In genomic region chr12:48980953-48981756, GRCh38 we compare ENCODE assay signal across 8 cellular contexts. TPM values are rescaled to one million over a fixed set of nuclear protein-coding genes. Genes with fewer than 3 reads are reported as not detected.
DNase-seq lines count a peak whose midpoint lies in the region; ATAC-seq and TF ChIP-seq lines count a peak whose summit lies in the region.

No MANE protein-coding gene starts in this region.

- H3K27me3 ChIP-seq in ectodermal cell (ENCODE audit: control insufficient read depth, insufficient read depth, low read length, poor library complexity, severe bottlenecking) = peaks cover 98% of the 10 kb centered on the region

- ATAC-seq in GM19395 (IDR thresholded peaks at IDR 0.05; ENCODE audit: unreplicated experiment) (no peak), GM19397 (IDR thresholded peaks at IDR 0.05; ENCODE audit: unreplicated experiment) (no peak)

- H3K4me1 ChIP-seq in ectodermal cell (ENCODE audit: control insufficient read depth, insufficient read depth, low read length) = peaks cover 57% of the 10 kb centered on the region

- no peaks in the 10 kb centered on the region for H3K9me3 ChIP-seq in ectodermal cell (ENCODE audit: control insufficient read depth, low read length)

- peak overlapping the region; percentile 57 for H3K4me3 ChIP-seq in ectodermal cell (ENCODE audit: insufficient read depth, low read depth, low read length)

- peaks cover 100% of the 10 kb centered on the region for H3K27me3 Mint-ChIP-seq in nephron progenitor cell (ENCODE audit: low read depth, poor library complexity)

- H3K4me1 Mint-ChIP-seq in nephron progenitor cell = peaks cover 69% of the 10 kb centered on the region

- H3K36me3 Mint-ChIP-seq in nephron progenitor cell (ENCODE audit: low read depth) = no peaks in the 10 kb centered on the region

- TF ChIP-seq CTCF in GM12874 (IDR thresholded peaks at IDR 0.05; ENCODE audit: insufficient read depth, low read depth, low read length) = 0 out of 2 replicates have a peak, but pooled peaks have one; percentile 17
- peak; percentile 11 for TF ChIP-seq CTCF in nephron progenitor cell (IDR thresholded peaks at IDR 0.05)

- H3K36me3 ChIP-seq in ectodermal cell (ENCODE audit: control insufficient read depth, insufficient read depth, low read length) = peaks cover 6% of the 10 kb centered on the region

- peak overlapping the region; percentile 76 for H3K4me3 Mint-ChIP-seq in nephron progenitor cell

- no peak overlapping the region for H3K27ac ChIP-seq in ectodermal cell (ENCODE audit: insufficient read depth, low read depth, low read length, poor library complexity, severe bottlenecking)

- peaks cover 7% of the 10 kb centered on the region for H3K9me3 Mint-ChIP-seq in nephron progenitor cell

- DNase-seq in T-helper 2 cell (peak in 3 of 5 experiments; percentile 55 to 84 (median 66)), nephron progenitor cell (no peak), AG20443 (ENCODE audit: low spot score) (no peak), Kasumi-1 (lab: John Stamatoyannopoulos, UW) (no peak)

- 6 to 7% methylated on average over 91 of the region's 91 CpGs for WGBS in ectodermal cell, 2 experiments

- H3K27ac Mint-ChIP-seq in nephron progenitor cell = no peak overlapping the region

RNA-seq across cellular contexts. Expression of gene WNT1, which starts 3.0 kb away (rescaled TPM):
- polyA plus RNA-seq in ectodermal cell (2013, experiment 1 of 4) = 98.6 TPM
- polyA plus RNA-seq in ectodermal cell (2013, experiment 2 of 4) = 111 TPM
- polyA plus RNA-seq in ectodermal cell (2013, experiment 3 of 4) = 122 TPM
- 116 TPM for polyA plus RNA-seq in ectodermal cell (2013, experiment 4 of 4)

RNA-seq across cellular contexts. Expression of gene WNT10B, which starts 9.6 kb away (rescaled TPM):
- 31.1 TPM for polyA plus RNA-seq in ectodermal cell (2013, experiment 1 of 4)
- 28.7 TPM for polyA plus RNA-seq in ectodermal cell (2013, experiment 2 of 4)
- 25.6 TPM for polyA plus RNA-seq in ectodermal cell (2013, experiment 3 of 4)
- polyA plus RNA-seq in ectodermal cell (2013, experiment 4 of 4) = 26.8 TPM

RNA-seq across cellular contexts. Expression of gene DDN, which starts 18.0 kb away (rescaled TPM):
- 5.3 TPM for polyA plus RNA-seq in ectodermal cell (2013, experiment 1 of 4)
- polyA plus RNA-seq in ectodermal cell (2013, experiment 2 of 4) = 5.0 TPM
- polyA plus RNA-seq in ectodermal cell (2013, experiment 3 of 4) = 3.9 TPM
- polyA plus RNA-seq in ectodermal cell (2013, experiment 4 of 4) = 4.0 TPM

RNA-seq across cellular contexts. Expression of gene ARF3, which starts 23.9 kb away (rescaled TPM):
- 277 TPM for polyA plus RNA-seq in ectodermal cell (2013, experiment 1 of 4)
- 276 TPM for polyA plus RNA-seq in ectodermal cell (2013, experiment 2 of 4)
- polyA plus RNA-seq in ectodermal cell (2013, experiment 3 of 4) = 131 TPM
- 157 TPM for polyA plus RNA-seq in ectodermal cell (2013, experiment 4 of 4)

RNA-seq across cellular contexts. Expression of gene PRKAG1, which starts 37.4 kb away (rescaled TPM):
- 39.1 TPM for polyA plus RNA-seq in ectodermal cell (2013, experiment 1 of 4)
- 42.3 TPM for polyA plus RNA-seq in ectodermal cell (2013, experiment 2 of 4)
- polyA plus RNA-seq in ectodermal cell (2013, experiment 3 of 4) = 34.5 TPM
- polyA plus RNA-seq in ectodermal cell (2013, experiment 4 of 4) = 37.3 TPM

Comparison
In these comparisons a context has a peak if more than half of its experiments do, and no peak if none do; other contexts are left out.
1. DNase-seq: peak in T-helper 2 cell (3 of 5); none in nephron progenitor cell (single experiment), AG20443 (single experiment) and Kasumi-1 (0 of 2).